ENCODE assay signal across 1 cellular context in the genomic region with DNA sequence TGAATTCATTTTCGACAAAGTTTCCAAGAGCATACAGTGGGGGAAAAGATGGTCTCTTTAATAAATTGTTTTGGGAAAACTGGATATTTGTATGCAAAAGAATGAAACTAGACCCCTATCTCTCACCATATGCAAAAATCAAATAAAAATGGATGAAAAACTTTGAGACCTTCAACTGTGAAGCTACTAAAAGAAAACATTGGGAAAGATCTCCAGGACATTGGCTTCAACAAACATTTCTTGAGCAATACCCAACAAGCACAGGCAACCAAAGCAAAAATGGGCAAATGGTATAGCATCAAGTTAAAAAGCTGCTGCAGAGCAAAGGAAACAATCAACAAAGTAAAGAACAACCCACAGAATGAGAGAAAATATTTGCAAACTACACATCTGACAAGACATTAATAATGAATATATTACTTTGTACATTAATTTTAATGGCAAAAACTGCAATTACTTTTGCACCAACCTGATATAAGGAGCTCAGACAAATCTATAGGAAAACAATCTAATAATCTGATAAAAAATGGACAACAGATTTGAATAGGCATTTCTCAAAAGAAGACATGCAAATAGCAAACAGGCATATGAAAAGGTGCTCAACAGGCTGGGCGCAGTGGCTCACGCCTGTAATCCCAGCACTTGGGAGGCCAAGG.
TF ChIP-seq lines count a peak whose summit lies in the region.

No MANE protein-coding gene starts in this region.

TF ChIP-seq in HepG2, 621 proteins besides CTCF, POLR2A, EP300 and RAD21 (continued from another document and continues in another):
- TF ChIP-seq, protein P1, sequence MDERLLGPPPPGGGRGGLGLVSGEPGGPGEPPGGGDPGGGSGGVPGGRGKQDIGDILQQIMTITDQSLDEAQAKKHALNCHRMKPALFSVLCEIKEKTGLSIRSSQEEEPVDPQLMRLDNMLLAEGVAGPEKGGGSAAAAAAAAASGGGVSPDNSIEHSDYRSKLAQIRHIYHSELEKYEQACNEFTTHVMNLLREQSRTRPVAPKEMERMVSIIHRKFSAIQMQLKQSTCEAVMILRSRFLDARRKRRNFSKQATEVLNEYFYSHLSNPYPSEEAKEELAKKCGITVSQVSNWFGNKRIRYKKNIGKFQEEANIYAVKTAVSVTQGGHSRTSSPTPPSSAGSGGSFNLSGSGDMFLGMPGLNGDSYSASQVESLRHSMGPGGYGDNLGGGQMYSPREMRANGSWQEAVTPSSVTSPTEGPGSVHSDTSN (CRISPR knock-in tag; IDR thresholded peaks at IDR 0.05) = no peak
- TF ChIP-seq, protein P2, sequence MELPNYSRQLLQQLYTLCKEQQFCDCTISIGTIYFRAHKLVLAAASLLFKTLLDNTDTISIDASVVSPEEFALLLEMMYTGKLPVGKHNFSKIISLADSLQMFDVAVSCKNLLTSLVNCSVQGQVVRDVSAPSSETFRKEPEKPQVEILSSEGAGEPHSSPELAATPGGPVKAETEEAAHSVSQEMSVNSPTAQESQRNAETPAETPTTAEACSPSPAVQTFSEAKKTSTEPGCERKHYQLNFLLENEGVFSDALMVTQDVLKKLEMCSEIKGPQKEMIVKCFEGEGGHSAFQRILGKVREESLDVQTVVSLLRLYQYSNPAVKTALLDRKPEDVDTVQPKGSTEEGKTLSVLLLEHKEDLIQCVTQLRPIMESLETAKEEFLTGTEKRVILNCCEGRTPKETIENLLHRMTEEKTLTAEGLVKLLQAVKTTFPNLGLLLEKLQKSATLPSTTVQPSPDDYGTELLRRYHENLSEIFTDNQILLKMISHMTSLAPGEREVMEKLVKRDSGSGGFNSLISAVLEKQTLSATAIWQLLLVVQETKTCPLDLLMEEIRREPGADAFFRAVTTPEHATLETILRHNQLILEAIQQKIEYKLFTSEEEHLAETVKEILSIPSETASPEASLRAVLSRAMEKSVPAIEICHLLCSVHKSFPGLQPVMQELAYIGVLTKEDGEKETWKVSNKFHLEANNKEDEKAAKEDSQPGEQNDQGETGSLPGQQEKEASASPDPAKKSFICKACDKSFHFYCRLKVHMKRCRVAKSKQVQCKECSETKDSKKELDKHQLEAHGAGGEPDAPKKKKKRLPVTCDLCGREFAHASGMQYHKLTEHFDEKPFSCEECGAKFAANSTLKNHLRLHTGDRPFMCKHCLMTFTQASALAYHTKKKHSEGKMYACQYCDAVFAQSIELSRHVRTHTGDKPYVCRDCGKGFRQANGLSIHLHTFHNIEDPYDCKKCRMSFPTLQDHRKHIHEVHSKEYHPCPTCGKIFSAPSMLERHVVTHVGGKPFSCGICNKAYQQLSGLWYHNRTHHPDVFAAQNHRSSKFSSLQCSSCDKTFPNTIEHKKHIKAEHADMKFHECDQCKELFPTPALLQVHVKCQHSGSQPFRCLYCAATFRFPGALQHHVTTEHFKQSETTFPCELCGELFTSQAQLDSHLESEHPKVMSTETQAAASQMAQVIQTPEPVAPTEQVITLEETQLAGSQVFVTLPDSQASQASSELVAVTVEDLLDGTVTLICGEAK (IDR thresholded peaks at IDR 0.05) = peak; percentile 62; the same call in 1 of the 2 replicates
- TF ChIP-seq, protein P2 (CRISPR knock-in tag; IDR thresholded peaks at IDR 0.05) = no peak
- TF ChIP-seq ZNF101 (CRISPR knock-in tag; IDR thresholded peaks at IDR 0.05; ENCODE audit: borderline replicate concordance, low read depth) = no peak
- TF ChIP-seq ZC3H4 (CRISPR knock-in tag; IDR thresholded peaks at IDR 0.05; ENCODE audit: borderline replicate concordance) = no peak
- TF ChIP-seq, protein P3, sequence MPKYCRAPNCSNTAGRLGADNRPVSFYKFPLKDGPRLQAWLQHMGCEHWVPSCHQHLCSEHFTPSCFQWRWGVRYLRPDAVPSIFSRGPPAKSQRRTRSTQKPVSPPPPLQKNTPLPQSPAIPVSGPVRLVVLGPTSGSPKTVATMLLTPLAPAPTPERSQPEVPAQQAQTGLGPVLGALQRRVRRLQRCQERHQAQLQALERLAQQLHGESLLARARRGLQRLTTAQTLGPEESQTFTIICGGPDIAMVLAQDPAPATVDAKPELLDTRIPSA (CRISPR knock-in tag; IDR thresholded peaks at IDR 0.05; ENCODE audit: borderline replicate concordance) = no peak
- TF ChIP-seq ZNF644 (CRISPR knock-in tag; IDR thresholded peaks at IDR 0.05; ENCODE audit: low read depth) = peak; percentile 88
- no peak for TF ChIP-seq MYC (CRISPR knock-in tag; IDR thresholded peaks at IDR 0.05; ENCODE audit: borderline replicate concordance)
- TF ChIP-seq SNAI1 (CRISPR knock-in tag; IDR thresholded peaks at IDR 0.05; ENCODE audit: borderline replicate concordance) = no peak
- no peak for TF ChIP-seq ZNF772 (CRISPR knock-in tag; IDR thresholded peaks at IDR 0.05)
- TF ChIP-seq, protein P4, sequence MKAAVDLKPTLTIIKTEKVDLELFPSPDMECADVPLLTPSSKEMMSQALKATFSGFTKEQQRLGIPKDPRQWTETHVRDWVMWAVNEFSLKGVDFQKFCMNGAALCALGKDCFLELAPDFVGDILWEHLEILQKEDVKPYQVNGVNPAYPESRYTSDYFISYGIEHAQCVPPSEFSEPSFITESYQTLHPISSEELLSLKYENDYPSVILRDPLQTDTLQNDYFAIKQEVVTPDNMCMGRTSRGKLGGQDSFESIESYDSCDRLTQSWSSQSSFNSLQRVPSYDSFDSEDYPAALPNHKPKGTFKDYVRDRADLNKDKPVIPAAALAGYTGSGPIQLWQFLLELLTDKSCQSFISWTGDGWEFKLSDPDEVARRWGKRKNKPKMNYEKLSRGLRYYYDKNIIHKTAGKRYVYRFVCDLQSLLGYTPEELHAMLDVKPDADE (CRISPR knock-in tag; IDR thresholded peaks at IDR 0.05) = no peak
- no peak for TF ChIP-seq ZFP82 (CRISPR knock-in tag; IDR thresholded peaks at IDR 0.05; ENCODE audit: borderline replicate concordance)
- TF ChIP-seq SOX13 (IDR thresholded peaks at IDR 0.05) = peak; percentile 14; the same call in 1 of the 2 replicates
- peak in 1 of 2 experiments; percentile 33; a peak in 1 of 4 replicates for TF ChIP-seq SOX13 (CRISPR knock-in tag; conservative IDR thresholded peaks at IDR 0.05 in 1 of 2, IDR thresholded peaks at IDR 0.05 in 1 of 2)
- no peak for TF ChIP-seq KAT2B (IDR thresholded peaks at IDR 0.05; ENCODE audit: borderline replicate concordance, low read depth, low read length)
- TF ChIP-seq ZFP90 (CRISPR knock-in tag; IDR thresholded peaks at IDR 0.05; ENCODE audit: borderline replicate concordance) = no peak
- no peak for TF ChIP-seq HMG20B (CRISPR knock-in tag; conservative IDR thresholded peaks at IDR 0.05)
- 0 out of 2 replicates have a peak, but pooled peaks have one; percentile 47 for TF ChIP-seq ZNF841 (CRISPR knock-in tag; IDR thresholded peaks at IDR 0.05; ENCODE audit: borderline replicate concordance)
- TF ChIP-seq ZFYVE20 (CRISPR knock-in tag; IDR thresholded peaks at IDR 0.05; ENCODE audit: borderline replicate concordance, low read depth) = no peak
- TF ChIP-seq, protein P5, sequence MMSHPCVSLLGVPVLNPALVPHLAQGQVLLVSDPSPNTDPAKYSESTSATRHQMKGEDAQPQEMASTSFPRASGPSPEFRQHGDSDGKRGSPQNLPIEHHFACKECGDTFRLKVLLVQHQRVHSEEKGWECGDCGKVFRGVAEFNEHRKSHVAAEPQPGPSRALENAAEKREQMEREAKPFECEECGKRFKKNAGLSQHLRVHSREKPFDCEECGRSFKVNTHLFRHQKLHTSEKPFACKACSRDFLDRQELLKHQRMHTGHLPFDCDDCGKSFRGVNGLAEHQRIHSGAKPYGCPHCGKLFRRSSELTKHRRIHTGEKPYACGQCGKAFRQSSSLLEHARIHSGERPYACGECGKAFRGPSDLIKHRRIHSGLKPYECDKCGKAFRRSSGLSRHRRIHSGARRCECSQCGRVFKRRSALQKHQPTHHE (CRISPR knock-in tag; IDR thresholded peaks at IDR 0.05; ENCODE audit: borderline replicate concordance) = no peak
- TF ChIP-seq AGO2 (optimal IDR thresholded peaks at IDR 0.05; ENCODE audit: low read depth, low read length) = no peak
- no peak for TF ChIP-seq NRL (CRISPR knock-in tag; IDR thresholded peaks at IDR 0.05; ENCODE audit: borderline replicate concordance)
- no peak for TF ChIP-seq ZNF501 (CRISPR knock-in tag; IDR thresholded peaks at IDR 0.05)
- TF ChIP-seq NFKBIZ (CRISPR knock-in tag; IDR thresholded peaks at IDR 0.05) = no peak
- no peak for TF ChIP-seq TBP (CRISPR knock-in tag; IDR thresholded peaks at IDR 0.05)
- peak; percentile 51; the same call in 1 of the 2 replicates for TF ChIP-seq FOXA3 (CRISPR knock-in tag; IDR thresholded peaks at IDR 0.05)
- TF ChIP-seq BCL6 (CRISPR knock-in tag; IDR thresholded peaks at IDR 0.05) = no peak
- no peak for TF ChIP-seq HOXA7 (CRISPR knock-in tag; IDR thresholded peaks at IDR 0.05)
- TF ChIP-seq, protein P6, sequence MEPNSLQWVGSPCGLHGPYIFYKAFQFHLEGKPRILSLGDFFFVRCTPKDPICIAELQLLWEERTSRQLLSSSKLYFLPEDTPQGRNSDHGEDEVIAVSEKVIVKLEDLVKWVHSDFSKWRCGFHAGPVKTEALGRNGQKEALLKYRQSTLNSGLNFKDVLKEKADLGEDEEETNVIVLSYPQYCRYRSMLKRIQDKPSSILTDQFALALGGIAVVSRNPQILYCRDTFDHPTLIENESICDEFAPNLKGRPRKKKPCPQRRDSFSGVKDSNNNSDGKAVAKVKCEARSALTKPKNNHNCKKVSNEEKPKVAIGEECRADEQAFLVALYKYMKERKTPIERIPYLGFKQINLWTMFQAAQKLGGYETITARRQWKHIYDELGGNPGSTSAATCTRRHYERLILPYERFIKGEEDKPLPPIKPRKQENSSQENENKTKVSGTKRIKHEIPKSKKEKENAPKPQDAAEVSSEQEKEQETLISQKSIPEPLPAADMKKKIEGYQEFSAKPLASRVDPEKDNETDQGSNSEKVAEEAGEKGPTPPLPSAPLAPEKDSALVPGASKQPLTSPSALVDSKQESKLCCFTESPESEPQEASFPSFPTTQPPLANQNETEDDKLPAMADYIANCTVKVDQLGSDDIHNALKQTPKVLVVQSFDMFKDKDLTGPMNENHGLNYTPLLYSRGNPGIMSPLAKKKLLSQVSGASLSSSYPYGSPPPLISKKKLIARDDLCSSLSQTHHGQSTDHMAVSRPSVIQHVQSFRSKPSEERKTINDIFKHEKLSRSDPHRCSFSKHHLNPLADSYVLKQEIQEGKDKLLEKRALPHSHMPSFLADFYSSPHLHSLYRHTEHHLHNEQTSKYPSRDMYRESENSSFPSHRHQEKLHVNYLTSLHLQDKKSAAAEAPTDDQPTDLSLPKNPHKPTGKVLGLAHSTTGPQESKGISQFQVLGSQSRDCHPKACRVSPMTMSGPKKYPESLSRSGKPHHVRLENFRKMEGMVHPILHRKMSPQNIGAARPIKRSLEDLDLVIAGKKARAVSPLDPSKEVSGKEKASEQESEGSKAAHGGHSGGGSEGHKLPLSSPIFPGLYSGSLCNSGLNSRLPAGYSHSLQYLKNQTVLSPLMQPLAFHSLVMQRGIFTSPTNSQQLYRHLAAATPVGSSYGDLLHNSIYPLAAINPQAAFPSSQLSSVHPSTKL (CRISPR knock-in tag; IDR thresholded peaks at IDR 0.05) = peak; percentile 49; the same call in 1 of the 2 replicates
- TF ChIP-seq ZNF629 (CRISPR knock-in tag; conservative IDR thresholded peaks at IDR 0.05) = no peak
- TF ChIP-seq ZNF607 (CRISPR knock-in tag; IDR thresholded peaks at IDR 0.05; ENCODE audit: borderline replicate concordance) = no peak
- TF ChIP-seq SALL2 (CRISPR knock-in tag; IDR thresholded peaks at IDR 0.05) = no peak
- no peak for TF ChIP-seq IKZF4 (CRISPR knock-in tag; IDR thresholded peaks at IDR 0.05; ENCODE audit: borderline replicate concordance, low read depth, not compliant biosample characterization)
- no peak for TF ChIP-seq ZNF274 (CRISPR knock-in tag; IDR thresholded peaks at IDR 0.05)
- no peak for TF ChIP-seq NCOR1 (IDR thresholded peaks at IDR 0.05; ENCODE audit: borderline replicate concordance, low read length)
- TF ChIP-seq, protein P7, sequence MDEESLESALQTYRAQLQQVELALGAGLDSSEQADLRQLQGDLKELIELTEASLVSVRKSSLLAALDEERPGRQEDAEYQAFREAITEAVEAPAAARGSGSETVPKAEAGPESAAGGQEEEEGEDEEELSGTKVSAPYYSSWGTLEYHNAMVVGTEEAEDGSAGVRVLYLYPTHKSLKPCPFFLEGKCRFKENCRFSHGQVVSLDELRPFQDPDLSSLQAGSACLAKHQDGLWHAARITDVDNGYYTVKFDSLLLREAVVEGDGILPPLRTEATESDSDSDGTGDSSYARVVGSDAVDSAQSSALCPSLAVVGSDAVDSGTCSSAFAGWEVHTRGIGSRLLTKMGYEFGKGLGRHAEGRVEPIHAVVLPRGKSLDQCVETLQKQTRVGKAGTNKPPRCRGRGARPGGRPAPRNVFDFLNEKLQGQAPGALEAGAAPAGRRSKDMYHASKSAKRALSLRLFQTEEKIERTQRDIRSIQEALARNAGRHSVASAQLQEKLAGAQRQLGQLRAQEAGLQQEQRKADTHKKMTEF (CRISPR knock-in tag; IDR thresholded peaks at IDR 0.05) = 0 out of 2 replicates have a peak, but pooled peaks have one; percentile 28
- TF ChIP-seq, protein P8, sequence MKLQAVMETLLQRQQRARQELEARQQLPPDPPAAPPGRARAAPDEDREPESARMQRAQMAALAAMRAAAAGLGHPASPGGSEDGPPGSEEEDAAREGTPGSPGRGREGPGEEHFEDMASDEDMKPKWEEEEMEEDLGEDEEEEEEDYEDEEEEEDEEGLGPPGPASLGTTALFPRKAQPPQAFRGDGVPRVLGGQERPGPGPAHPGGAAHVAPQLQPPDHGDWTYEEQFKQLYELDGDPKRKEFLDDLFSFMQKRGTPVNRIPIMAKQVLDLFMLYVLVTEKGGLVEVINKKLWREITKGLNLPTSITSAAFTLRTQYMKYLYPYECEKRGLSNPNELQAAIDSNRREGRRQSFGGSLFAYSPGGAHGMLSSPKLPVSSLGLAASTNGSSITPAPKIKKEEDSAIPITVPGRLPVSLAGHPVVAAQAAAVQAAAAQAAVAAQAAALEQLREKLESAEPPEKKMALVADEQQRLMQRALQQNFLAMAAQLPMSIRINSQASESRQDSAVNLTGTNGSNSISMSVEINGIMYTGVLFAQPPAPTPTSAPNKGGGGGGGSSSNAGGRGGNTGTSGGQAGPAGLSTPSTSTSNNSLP (IDR thresholded peaks at IDR 0.05; ENCODE audit: low read depth, low read length) = no peak
